6 cellular contexts compared by ENCODE assay signal in the genomic region with DNA sequence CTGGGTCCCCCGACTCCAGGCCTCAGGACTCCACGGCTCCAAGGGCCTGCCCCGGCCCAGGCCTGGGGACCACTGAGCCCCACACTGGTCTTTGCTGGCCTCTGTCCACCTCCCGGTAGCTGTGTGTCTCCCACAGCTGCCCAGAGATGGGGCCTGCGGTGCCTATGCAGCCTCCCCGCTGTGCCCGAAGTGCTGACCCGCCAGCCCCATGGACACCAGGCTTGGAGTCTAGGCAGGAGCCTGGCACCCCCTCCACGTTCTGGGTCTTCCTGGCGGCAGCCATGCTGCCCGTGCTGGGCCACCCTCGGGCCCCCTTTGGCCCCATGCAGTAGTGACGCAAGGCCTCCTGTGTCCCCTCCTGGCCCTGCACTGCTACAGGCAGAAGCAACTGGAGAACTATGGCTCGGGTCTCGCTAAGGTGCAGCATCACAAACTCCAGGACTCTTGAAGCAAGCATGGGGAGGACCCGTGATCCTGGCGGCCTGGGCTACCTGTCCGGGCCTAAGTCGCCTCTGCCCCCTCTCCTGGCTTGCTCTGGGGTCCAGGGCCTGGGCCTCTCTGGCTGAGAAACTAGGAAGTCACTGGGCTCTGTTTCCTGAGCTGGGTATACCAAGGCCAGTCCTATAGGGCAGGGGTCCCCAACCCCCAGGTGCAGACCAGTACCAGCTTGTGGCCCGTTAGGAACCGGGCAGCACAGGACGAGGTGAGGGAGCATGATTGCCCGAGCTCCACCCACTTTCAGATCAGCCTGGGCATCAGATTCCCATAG. TPM values are rescaled to one million over a fixed set of nuclear protein-coding genes. Genes with fewer than 3 reads are reported as not detected.
DNase-seq lines count a peak whose midpoint lies in the region; ATAC-seq and TF ChIP-seq lines count a peak whose summit lies in the region.

No MANE protein-coding gene starts in this region.

- H3K9ac ChIP-seq in mucosa of stomach (ENCODE audit: low read length) = peak overlapping the region; percentile 93

- H3K27ac ChIP-seq in adrenal gland = peak overlapping the region; percentile 68 to 97 (median 95)

- intact Hi-C loops in adrenal gland (cut with DNase I) = no loop called here

- H3K4me1 ChIP-seq in adrenal gland (replicated peaks in 1 of 2) = peaks cover 24 to 34% of the 10 kb centered on the region in 2 donors
- H3K4me1 ChIP-seq in mucosa of stomach (ENCODE audit: control insufficient read depth, insufficient read depth, low read length) = peaks cover 42% of the 10 kb centered on the region

- peak overlapping the region; percentile 86 for H3K4me3 Mint-ChIP-seq in activated T-cell treated with anti-CD3 and anti-CD28 coated beads, Interleukin-2, amount 50 U/mL, for 4 hours

- H3K4me1 Mint-ChIP-seq in activated T-cell treated with anti-CD3 and anti-CD28 coated beads, Interleukin-2, amount 50 U/mL, for 4 hours (ENCODE audit: low read depth) = peaks cover 10% of the 10 kb centered on the region

- 55 to 81% (median 63%) methylated on average over 15 to 23 of the region's 23 CpGs; no CpG with 5 or more reads in 1 of the 4 donors for WGBS in adrenal gland, 4 donors

- in situ Hi-C loops in KBM-7 (cut with MboI; ENCODE audit: low pct_unique_long_range_greater_than_20kb, low sequenced_read_pairs) = no loop called here

- H3K27me3 ChIP-seq in adrenal gland (no peaks in the 10 kb centered on the region), mucosa of stomach (ENCODE audit: control insufficient read depth, insufficient read depth, low read length) (no peaks in the 10 kb centered on the region)

- H3K4me3 ChIP-seq in adrenal gland (peak overlapping the region; percentile 83 to 95 (median 84)), mucosa of stomach (ENCODE audit: low read length) (peak overlapping the region; percentile 89)

- no peak for TF ChIP-seq POLR2A in adrenal gland (IDR thresholded peaks at IDR 0.05)

- ATAC-seq in activated T-cell treated with anti-CD3 and anti-CD28 coated beads, Interleukin-2, amount 50 U/mL, for 4 hours = peak; percentile 3 to 5
- no peak for ATAC-seq in HG02798 (IDR thresholded peaks at IDR 0.05; ENCODE audit: poor library complexity, unreplicated experiment)

- no peaks in the 10 kb centered on the region for H3K27me3 Mint-ChIP-seq in activated T-cell treated with anti-CD3 and anti-CD28 coated beads, Interleukin-2, amount 50 U/mL, for 4 hours (ENCODE audit: low read depth)

- no peak for TF ChIP-seq CTCF in adrenal gland (IDR thresholded peaks at IDR 0.05)

- H3K9me3 ChIP-seq in adrenal gland (replicated peaks in 1 of 3) (no peaks in the 10 kb centered on the region), mucosa of stomach (ENCODE audit: control insufficient read depth, low read length) (no peaks in the 10 kb centered on the region)

- no peaks in the 10 kb centered on the region for H3K9me3 Mint-ChIP-seq in activated T-cell treated with anti-CD3 and anti-CD28 coated beads, Interleukin-2, amount 50 U/mL, for 4 hours

- peaks cover 0 to 24% of the 10 kb centered on the region in 2 donors for H3K36me3 ChIP-seq in adrenal gland (replicated peaks in 1 of 2)
- no peaks in the 10 kb centered on the region for H3K36me3 ChIP-seq in mucosa of stomach (ENCODE audit: control insufficient read depth, insufficient read depth, low read length)

- peaks cover 16% of the 10 kb centered on the region for H3K36me3 Mint-ChIP-seq in activated T-cell treated with anti-CD3 and anti-CD28 coated beads, Interleukin-2, amount 50 U/mL, for 4 hours (ENCODE audit: insufficient read depth)

- DNase-seq in activated T-cell treated with anti-CD3 and anti-CD28 coated beads, Interleukin-2, amount 50 U/mL, for 4 hours = no peak
- no peak for DNase-seq in activated T-cell treated with anti-CD3 and anti-CD28 coated beads, Interleukin-2, amount 50 U/mL, for 1 hour
- DNase-seq in adrenal gland (peak in 6 of 7 donors; percentile 37 to 74 (median 50)), KBM-7 (no peak)

RNA-seq across cellular contexts. Expression of a gene that starts 0.9 kb away (rescaled TPM):
- total RNA-seq in activated T-cell treated with anti-CD3 and anti-CD28 coated beads, Interleukin-2, amount 50 U/mL, for 4 hours = 10 to 100 TPM; 13.7 to 16.0 (median 15.1) TPM
- 10 to 100 TPM in 7 of 8 donors, 1 to 10 TPM in 1; 5.9 to 31.7 (median 18.7) TPM for total RNA-seq in adrenal gland
- 10 to 100 TPM; 13.3 to 77.6 (median 64.4) TPM for polyA plus RNA-seq in adrenal gland

RNA-seq across cellular contexts. Expression of a gene that starts 1.1 kb away (rescaled TPM):
- 100 to 1,000 TPM; 227 to 249 (median 244) TPM for total RNA-seq in activated T-cell treated with anti-CD3 and anti-CD28 coated beads, Interleukin-2, amount 50 U/mL, for 4 hours
- 100 to 1,000 TPM in 6 of 8 donors, 10 to 100 TPM in 2; 43.4 to 375 (median 296) TPM for total RNA-seq in adrenal gland
- 1,000 to 10,000 TPM in 1 of 3 donors, 100 to 1,000 TPM in 2; 501 to 1,353 (median 885) TPM for polyA plus RNA-seq in adrenal gland

RNA-seq across cellular contexts. Expression of a gene that starts 13.7 kb away (rescaled TPM):
- under 1 TPM; 0.48 to 0.79 (median 0.53) TPM for total RNA-seq in activated T-cell treated with anti-CD3 and anti-CD28 coated beads, Interleukin-2, amount 50 U/mL, for 4 hours
- total RNA-seq in adrenal gland = 10 to 100 TPM in 3 of 8 donors, 1 to 10 TPM in 5; 2.4 to 15.0 (median 7.3) TPM
- polyA plus RNA-seq in adrenal gland = 10 to 100 TPM in 2 of 3 donors, 1 to 10 TPM in 1; 1.4 to 24.5 (median 11.1) TPM

RNA-seq across cellular contexts. Expression of a gene that starts 30.4 kb away (rescaled TPM):
- total RNA-seq in activated T-cell treated with anti-CD3 and anti-CD28 coated beads, Interleukin-2, amount 50 U/mL, for 4 hours = 10 to 100 TPM; 20.7 to 27.8 (median 23.0) TPM
- total RNA-seq in adrenal gland = 100 to 1,000 TPM in 2 of 8 donors, 10 to 100 TPM in 6; 49.4 to 145 (median 70.7) TPM
- polyA plus RNA-seq in adrenal gland = 100 to 1,000 TPM in 1 of 3 donors, 10 to 100 TPM in 2; 26.4 to 178 (median 99.2) TPM

RNA-seq across cellular contexts. Expression of a gene that starts 49.8 kb away (rescaled TPM):
- 10 to 100 TPM in 2 of 3 donors, 1 to 10 TPM in 1; 8.3 to 10.5 (median 10.3) TPM for total RNA-seq in activated T-cell treated with anti-CD3 and anti-CD28 coated beads, Interleukin-2, amount 50 U/mL, for 4 hours
- total RNA-seq in adrenal gland = 1 to 10 TPM in 5 of 8 donors, under 1 TPM in 1, not detected in 2; 0.86 to 5.0 (median 2.2) TPM
- 1 to 10 TPM in 1 of 3 donors, under 1 TPM in 2; 0.68 to 1.8 (median 0.71) TPM for polyA plus RNA-seq in adrenal gland

Comparison
In these comparisons a context has a peak if more than half of its experiments do, and no peak if none do; other contexts are left out.
1. DNase-seq: peak in adrenal gland (6 of 7); none in activated T-cell treated with anti-CD3 and anti-CD28 coated beads, Interleukin-2, amount 50 U/mL, for 4 hours (single experiment), activated T-cell treated with anti-CD3 and anti-CD28 coated beads, Interleukin-2, amount 50 U/mL, for 1 hour (single experiment) and KBM-7 (single experiment).